ENCODE assay signal across 9 cellular contexts in genomic region chr1:233172201-233172600, GRCh38.
DNase-seq lines count a peak whose midpoint lies in the region; ATAC-seq and TF ChIP-seq lines count a peak whose summit lies in the region.
"Had no signal": no experiment of that assay in that cellular context is flagged by ENCODE, and none has a peak within 500 bp of the region (broad histone marks: within the 10 kb centered on the region; RNA-seq: fewer than 3 reads in every experiment).

No MANE protein-coding gene starts in this region.

- no peak overlapping the region for H3K4me2 ChIP-seq in mesenchymal stem cell (ENCODE audit: low read length, poor library complexity, severe bottlenecking)

- no peaks in the 10 kb centered on the region for H3K4me1 ChIP-seq in mesenchymal stem cell (ENCODE audit: control insufficient read depth, insufficient read depth, low read depth, low read length)

- no peak overlapping the region for H3K4ac ChIP-seq in mesenchymal stem cell (ENCODE audit: low read depth in 1 of 2, low read length in 2 of 2)

- peak; percentile 56; the same call in 1 of the 2 replicates for TF ChIP-seq CTCF in LNCAP (IDR thresholded peaks at IDR 0.05)
- no peak for TF ChIP-seq CTCF in WTC11 (IDR thresholded peaks at IDR 0.05)

- no peak overlapping the region for H2AK5ac ChIP-seq in mesenchymal stem cell (ENCODE audit: low read length, severe bottlenecking)

- H3K36me3 Mint-ChIP-seq in WTC11: peaks cover 66% of the 10 kb centered on the region

- no peaks in the 10 kb centered on the region for H3K4me1 Mint-ChIP-seq in WTC11
- H3K4me1 Mint-ChIP-seq: activated naive CD4-positive, alpha-beta T cell treated with anti-CD3 and anti-CD28 coated beads, Interleukin-2, amount 50 U/mL, for 24 hours had no signal

- H3K4me3 Mint-ChIP-seq in WTC11: no peak overlapping the region
- H3K4me3 Mint-ChIP-seq: activated naive CD4-positive, alpha-beta T cell treated with anti-CD3 and anti-CD28 coated beads, Interleukin-2, amount 50 U/mL, for 24 hours had no signal

- no peak overlapping the region for H2AFZ ChIP-seq in mesenchymal stem cell (ENCODE audit: low read depth, low read length)

- peaks cover 13 to 64% of the 10 kb centered on the region in 2 experiments for H3K36me3 ChIP-seq in mesenchymal stem cell (ENCODE audit: control insufficient read depth in 1 of 2, insufficient read depth in 2 of 2, low read depth in 1 of 2, low read length in 2 of 2)

- no peak overlapping the region for H2BK120ac ChIP-seq in mesenchymal stem cell (ENCODE audit: low read depth, low read length)

- H3K14ac ChIP-seq in mesenchymal stem cell (ENCODE audit: low read length in 2 of 2): no peak overlapping the region

- CTCF ChIA-PET in WTC11 (lab: Charles Lee): no interaction called here

- no peak overlapping the region for H2BK5ac ChIP-seq in mesenchymal stem cell (ENCODE audit: low read depth, low read length, poor library complexity, severe bottlenecking)

- no peaks in the 10 kb centered on the region for H3K27me3 ChIP-seq in mesenchymal stem cell (ENCODE audit: control insufficient read depth in 1 of 2, insufficient read depth in 1 of 2, low read length in 2 of 2)

- no peaks in the 10 kb centered on the region for H3K27me3 Mint-ChIP-seq in WTC11 (ENCODE audit: low read depth)
- H3K27me3 Mint-ChIP-seq: activated naive CD4-positive, alpha-beta T cell treated with anti-CD3 and anti-CD28 coated beads, Interleukin-2, amount 50 U/mL, for 24 hours had no signal

- no peak overlapping the region for H3K23ac ChIP-seq in mesenchymal stem cell (ENCODE audit: low read length in 2 of 2)

- H3K9ac ChIP-seq in mesenchymal stem cell (ENCODE audit: low read length): no peak overlapping the region

- 100% methylated on average over 2 of the region's 2 CpGs for WGBS in mesenchymal stem cell

- no peak overlapping the region for H2BK15ac ChIP-seq in mesenchymal stem cell (ENCODE audit: low read depth, poor library complexity, severe bottlenecking)

- no peak overlapping the region for H4K91ac ChIP-seq in mesenchymal stem cell (ENCODE audit: low read length)

- peaks cover 18% of the 10 kb centered on the region for H3K9me3 Mint-ChIP-seq in WTC11

- H2BK12ac ChIP-seq in mesenchymal stem cell (ENCODE audit: low read length in 2 of 2): no peak overlapping the region

- H3K18ac ChIP-seq in mesenchymal stem cell (ENCODE audit: low read depth in 1 of 2, low read length in 2 of 2): no peak overlapping the region

- DNase-seq in DMS114 treated with DMSO at 0.1 percent for 48 hours (lab: John Stamatoyannopoulos, UW; ENCODE audit: unreplicated experiment) (peak; percentile 24), WTC11 (ENCODE audit: low spot score) (no peak), left kidney (ENCODE audit: low read depth, low spot score) (peak; percentile 26), AG20443 (ENCODE audit: low spot score) (no peak), mesenchymal stem cell (no peak)
- no peak for DNase-seq in activated CD8-positive, alpha-beta memory T cell treated with anti-CD3 and anti-CD28 coated beads for 24 hours

- peaks cover 2% of the 10 kb centered on the region for H3K79me1 ChIP-seq in mesenchymal stem cell (replicated peaks; ENCODE audit: low read length, poor library complexity, severe bottlenecking)

- peak overlapping the region; percentile 49; the same call in 1 of the 2 replicates for H3K27ac Mint-ChIP-seq in WTC11
- H3K27ac Mint-ChIP-seq: activated naive CD4-positive, alpha-beta T cell treated with anti-CD3 and anti-CD28 coated beads, Interleukin-2, amount 50 U/mL, for 24 hours had no signal

- H3K4me3 ChIP-seq in mesenchymal stem cell (ENCODE audit: insufficient read depth in 1 of 2, low read depth in 1 of 2, low read length in 2 of 2): no peak overlapping the region

- H4K8ac ChIP-seq in mesenchymal stem cell (ENCODE audit: low read length): no peak overlapping the region

- peaks cover 11% of the 10 kb centered on the region for H3K9me3 ChIP-seq in mesenchymal stem cell (ENCODE audit: control insufficient read depth, low read length)

- ATAC-seq in WTC11 (peak; percentile 28; the same call in 1 of the 2 replicates), HG02759 (IDR thresholded peaks at IDR 0.05; ENCODE audit: unreplicated experiment) (no peak)

- POLR2A ChIA-PET in WTC11 (lab: Charles Lee): no interaction called here

- H3K27ac ChIP-seq in mesenchymal stem cell (ENCODE audit: low read length, poor library complexity, severe bottlenecking): no peak overlapping the region

TF ChIP-seq in WTC11, 78 proteins besides CTCF, POLR2A, EP300 and RAD21 (continues in another document):
- TF ChIP-seq FOXK1 (CRISPR knock-in tag; IDR thresholded peaks at IDR 0.05) (no peak), ATF6 (CRISPR knock-in tag; IDR thresholded peaks at IDR 0.05) (no peak), ZNF512 (CRISPR knock-in tag; IDR thresholded peaks at IDR 0.05; ENCODE audit: borderline replicate concordance) (no peak), FOXP4 (CRISPR knock-in tag; IDR thresholded peaks at IDR 0.05) (no peak), ATF2 (CRISPR knock-in tag; IDR thresholded peaks at IDR 0.05; ENCODE audit: borderline replicate concordance, low read depth) (no peak), ELF4 (CRISPR knock-in tag; IDR thresholded peaks at IDR 0.05; ENCODE audit: low read depth) (no peak), IRF2 (CRISPR knock-in tag; IDR thresholded peaks at IDR 0.05; ENCODE audit: borderline replicate concordance, low read depth) (no peak), ETV6 (CRISPR knock-in tag; IDR thresholded peaks at IDR 0.05) (no peak), USF1 (CRISPR knock-in tag; IDR thresholded peaks at IDR 0.05) (no peak), NR3C1 (CRISPR knock-in tag; conservative IDR thresholded peaks at IDR 0.05; ENCODE audit: low read depth) (no peak)

Comparison
In these comparisons a context has a peak if more than half of its experiments do, and no peak if none do; other contexts are left out.
1. DNase-seq: peak in DMS114 treated with DMSO at 0.1 percent for 48 hours (single experiment) and left kidney (single experiment); none in WTC11 (single experiment), AG20443 (single experiment), mesenchymal stem cell (single experiment) and activated CD8-positive, alpha-beta memory T cell treated with anti-CD3 and anti-CD28 coated beads for 24 hours (single experiment).